Comparison of ENCODE assay signal across 8 cellular contexts in the genomic region with DNA sequence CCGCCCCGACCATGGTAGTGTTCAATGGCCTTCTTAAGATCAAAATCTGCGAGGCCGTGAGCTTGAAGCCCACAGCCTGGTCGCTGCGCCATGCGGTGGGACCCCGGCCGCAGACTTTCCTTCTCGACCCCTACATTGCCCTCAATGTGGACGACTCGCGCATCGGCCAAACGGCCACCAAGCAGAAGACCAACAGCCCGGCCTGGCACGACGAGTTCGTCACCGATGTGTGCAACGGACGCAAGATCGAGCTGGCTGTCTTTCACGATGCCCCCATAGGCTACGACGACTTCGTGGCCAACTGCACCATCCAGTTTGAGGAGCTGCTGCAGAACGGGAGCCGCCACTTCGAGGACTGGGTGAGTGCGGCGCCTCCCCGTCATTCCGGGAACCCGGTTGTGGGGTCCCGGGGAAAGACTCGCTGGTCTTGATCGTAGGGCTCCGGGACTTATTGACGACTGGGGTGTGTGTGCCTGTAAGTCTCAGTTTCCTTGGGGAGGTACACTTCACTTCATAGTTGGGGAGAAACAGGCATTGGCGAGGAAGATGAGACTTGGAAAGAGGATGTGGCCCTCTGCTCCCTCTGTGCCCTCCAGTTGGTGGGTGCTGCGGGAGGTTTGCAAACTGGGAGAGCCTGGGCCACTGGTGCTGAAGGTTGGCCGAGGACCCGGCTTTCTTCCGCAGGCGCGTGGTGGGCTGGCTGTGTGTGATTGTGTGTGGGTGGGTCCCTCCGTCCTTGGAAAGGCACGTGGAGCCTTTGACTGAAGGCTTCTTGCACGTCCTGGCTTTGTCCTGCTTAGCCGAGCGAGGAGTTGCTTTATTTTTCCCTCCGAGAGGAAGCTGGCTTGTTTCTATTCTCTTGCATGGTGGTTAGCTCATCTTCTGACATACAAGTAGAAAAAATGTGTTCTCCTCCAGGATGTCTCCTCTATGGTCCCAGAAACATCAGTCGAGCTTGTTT. TPM values are rescaled to one million over a fixed set of nuclear protein-coding genes. Genes with fewer than 3 reads are reported as not detected.
A peak's percentile ranks its signal among the peaks of the same experiment; 100 is the strongest.
DNase-seq lines count a peak whose midpoint lies in the region; ATAC-seq, FAIRE-seq and TF ChIP-seq lines count a peak whose summit lies in the region.

No MANE protein-coding gene starts in this region.

- no peak for FAIRE-seq in RCC 7860 (lab: Jason Lieb, UNC)

- H3K27ac ChIP-seq in RWPE2 (ENCODE audit: poor library complexity, severe bottlenecking) (no peak overlapping the region), angular gyrus (ENCODE audit: low read depth, low read length) (peak overlapping the region; percentile 46)

- peaks cover 3% of the 10 kb centered on the region for H3K4me1 ChIP-seq in RWPE2 (ENCODE audit: insufficient read depth, poor library complexity, severe bottlenecking)

- no peak for ATAC-seq in RWPE2 (ENCODE audit: low read depth)
- no peak for ATAC-seq in HG02884 (IDR thresholded peaks at IDR 0.05; ENCODE audit: unreplicated experiment)

- DNase-seq in NCI-H524 (lab: John Stamatoyannopoulos, UW) = peak; percentile 26 to 46
- DNase-seq in NCI-H524 treated with DMSO at 0.1 percent for 48 hours (lab: John Stamatoyannopoulos, UW) = no peak
- peak; percentile 61 for DNase-seq in RWPE2 (ENCODE audit: low spot score)
- DNase-seq in hypothalamus (lab: John Stamatoyannopoulos, UW) = peak in 29 of 51 donors; percentile 9 to 73 (median 24)
- peak; percentile 42 for DNase-seq in renal cortical epithelial cell (ENCODE audit: low read depth)
- DNase-seq in RCC 7860 (ENCODE audit: low spot score) = no peak

- H3K36me3 ChIP-seq in RWPE2 (ENCODE audit: low read depth) = no peaks in the 10 kb centered on the region

- no peaks in the 10 kb centered on the region for H3K9me3 ChIP-seq in RWPE2 (ENCODE audit: severe bottlenecking)

- peak overlapping the region; percentile 87 for H3K4me3 ChIP-seq in RWPE2 (ENCODE audit: severe bottlenecking)

- no peak for TF ChIP-seq CTCF in RWPE2 (IDR thresholded peaks at IDR 0.05; ENCODE audit: poor library complexity, severe bottlenecking)

- no peaks in the 10 kb centered on the region for H3K27me3 ChIP-seq in RWPE2 (ENCODE audit: insufficient read depth, poor library complexity, severe bottlenecking)

RNA-seq across cellular contexts. Expression of a gene that starts 0.9 kb away (rescaled TPM):
- 3.1 and 6.9 TPM in 2 replicates for total RNA-seq in renal cortical epithelial cell

RNA-seq across cellular contexts. Expression of a gene that starts 41.3 kb away (rescaled TPM):
- total RNA-seq in renal cortical epithelial cell = 10.1 and 13.6 TPM in 2 replicates

Comparison
In these comparisons a context has a peak if more than half of its experiments do, and no peak if none do; other contexts are left out.
1. DNase-seq: peak in NCI-H524 (2 of 2), RWPE2 (single experiment), hypothalamus (29 of 51) and renal cortical epithelial cell (single experiment); none in NCI-H524 treated with DMSO at 0.1 percent for 48 hours (single experiment) and RCC 7860 (single experiment).